8 cellular contexts compared by ENCODE assay signal in the genomic region with DNA sequence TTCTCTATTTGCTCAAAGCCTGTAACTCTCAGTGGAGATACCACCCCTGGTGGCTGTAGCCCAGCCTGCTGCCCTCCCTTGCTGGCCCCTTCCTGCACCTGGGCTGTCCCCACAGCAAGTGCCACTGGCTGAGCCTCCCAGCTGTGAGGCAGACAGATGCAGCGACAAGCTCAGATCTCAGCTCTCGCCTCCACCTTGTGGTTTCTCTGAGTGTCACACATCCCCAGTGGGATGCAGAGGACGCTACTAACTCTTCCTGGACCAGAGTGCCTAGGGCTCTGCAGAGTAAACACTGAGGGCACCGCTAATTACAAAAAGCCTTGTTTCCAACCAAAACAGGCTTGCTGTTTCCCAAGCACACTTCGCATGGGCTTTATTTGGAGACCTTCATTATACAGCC. TPM values are rescaled to one million over a fixed set of nuclear protein-coding genes. Genes with fewer than 3 reads are reported as not detected.
A peak's percentile ranks its signal among the peaks of the same experiment; 100 is the strongest.
DNase-seq lines count a peak whose midpoint lies in the region; ATAC-seq and TF ChIP-seq lines count a peak whose summit lies in the region.

No MANE protein-coding gene starts in this region.

- intact Hi-C loops in upper lobe of right lung (cut with DNase I) = no loop called here

- H2AFZ ChIP-seq in GM23338 = no peak overlapping the region

- H3K4me1 ChIP-seq in BLaER1 treated with 17β-estradiol and CSF1 and Interleukin-3, amounts not matched to agents 10 nM and 100 nM = peaks cover 8 to 78% (median 65%) of the 10 kb centered on the region in 10 experiments; a peak in 18 of 20 replicates
- H3K4me1 ChIP-seq in GM23338 (ENCODE audit: insufficient read depth) (0 out of 2 replicates have a peak, but pooled peaks cover 3% of the 10 kb centered on the region), upper lobe of right lung (no peaks in the 10 kb centered on the region)

- in situ Hi-C loops in SK-MEL-5 (cut with HindIII; ENCODE audit: low pct_unique_long_range_greater_than_20kb, low sequenced_read_pairs) = no loop called here

- TF ChIP-seq CTCF in GM23338 (conservative IDR thresholded peaks at IDR 0.05; ENCODE audit: low read depth in 2 of 2) (peak; percentile 58 to 76), fibroblast of villous mesenchyme (IDR thresholded peaks at IDR 0.05; ENCODE audit: insufficient read depth, low read depth, low read length) (peak; percentile 42), upper lobe of right lung (IDR thresholded peaks at IDR 0.05) (peak; percentile 13)

- peak overlapping the region; percentile 8 to 81 (median 65); a peak in 21 of 22 replicates for H3K4me2 ChIP-seq in BLaER1 treated with 17β-estradiol and CSF1 and Interleukin-3, amounts not matched to agents 10 nM and 100 nM
- H3K4me2 ChIP-seq in GM23338 = no peak overlapping the region

- no peaks in the 10 kb centered on the region for H3K79me2 ChIP-seq in GM23338 (replicated peaks; ENCODE audit: insufficient read depth)

- no peak overlapping the region for H3K27ac Mint-ChIP-seq in GM23338

- no peaks in the 10 kb centered on the region for H3K36me3 Mint-ChIP-seq in GM23338 (ENCODE audit: low read depth)

- no peaks in the 10 kb centered on the region for H3K9me3 ChIP-seq in BLaER1 treated with 17β-estradiol and CSF1 and Interleukin-3, amounts not matched to agents 10 nM and 100 nM (replicated peaks in 1 of 11)
- no peaks in the 10 kb centered on the region for H3K9me3 ChIP-seq in upper lobe of right lung

- H3K4me3 ChIP-seq in BLaER1 treated with 17β-estradiol and CSF1 and Interleukin-3, amounts not matched to agents 10 nM and 100 nM = no peak overlapping the region
- no peak overlapping the region for H3K4me3 ChIP-seq in GM23338
- H3K4me3 ChIP-seq in fibroblast of villous mesenchyme (ENCODE audit: low read depth, low read length) = no peak overlapping the region
- H3K4me3 ChIP-seq in upper lobe of right lung = no peak overlapping the region

- H3K9me2 ChIP-seq in GM23338 (ENCODE audit: insufficient read depth) = no peaks in the 10 kb centered on the region

- DNase-seq in GM23338 (ENCODE audit: low spot score) (peak; percentile 87), SK-MEL-5 (ENCODE audit: low read depth, low spot score) (peak; percentile 50), fibroblast of villous mesenchyme (ENCODE audit: low read depth) (peak; percentile 8), upper lobe of right lung (no peak), NCI-H446 (lab: John Stamatoyannopoulos, UW) (no peak), hypothalamus (lab: John Stamatoyannopoulos, UW) (no peak)

- H3K36me3 ChIP-seq in BLaER1 treated with 17β-estradiol and CSF1 and Interleukin-3, amounts not matched to agents 10 nM and 100 nM = peaks cover 0 to 64% (median 39%) of the 10 kb centered on the region in 11 experiments; a peak in 13 of 22 replicates
- no peaks in the 10 kb centered on the region for H3K36me3 ChIP-seq in GM23338 (ENCODE audit: insufficient read depth)
- no peaks in the 10 kb centered on the region for H3K36me3 ChIP-seq in upper lobe of right lung

- H3K9me3 Mint-ChIP-seq in GM23338 = no peaks in the 10 kb centered on the region

- peaks cover 9% of the 10 kb centered on the region for H3K27me3 Mint-ChIP-seq in GM23338 (ENCODE audit: insufficient read depth, low read depth, poor library complexity)

- H3K27ac ChIP-seq in BLaER1 treated with 17β-estradiol and CSF1 and Interleukin-3, amounts not matched to agents 10 nM and 100 nM = peak overlapping the region in 2 of 11 experiments; percentile 0 to 37; a peak in 2 of 22 replicates
- peak overlapping the region; percentile 56; the same call in 1 of the 2 replicates for H3K27ac ChIP-seq in GM23338 (ENCODE audit: low read depth)
- no peak overlapping the region for H3K27ac ChIP-seq in upper lobe of right lung

- peaks cover 0 to 41% (median 23%) of the 10 kb centered on the region in 11 experiments; a peak in 14 of 22 replicates for H4K20me1 ChIP-seq in BLaER1 treated with 17β-estradiol and CSF1 and Interleukin-3, amounts not matched to agents 10 nM and 100 nM
- H4K20me1 ChIP-seq in GM23338 (replicated peaks; ENCODE audit: insufficient read depth) = no peaks in the 10 kb centered on the region; the same call in none of the 2 replicates

- no peaks in the 10 kb centered on the region for H3K27me3 ChIP-seq in BLaER1 treated with 17β-estradiol and CSF1 and Interleukin-3, amounts not matched to agents 10 nM and 100 nM
- H3K27me3 ChIP-seq in GM23338 (ENCODE audit: insufficient read depth) (no peaks in the 10 kb centered on the region), upper lobe of right lung (no peaks in the 10 kb centered on the region)

- no peaks in the 10 kb centered on the region for H3F3A ChIP-seq in GM23338 (replicated peaks; ENCODE audit: low read depth)

- H3K4me3 Mint-ChIP-seq in GM23338 = no peak overlapping the region; the same call in 2 of the 3 replicates

- ATAC-seq in GM23338 (peak; percentile 96), upper lobe of right lung (peak; percentile 52), HG02588 (IDR thresholded peaks at IDR 0.05; ENCODE audit: unreplicated experiment) (no peak)

- H3K9ac ChIP-seq in BLaER1 treated with 17β-estradiol and CSF1 and Interleukin-3, amounts not matched to agents 10 nM and 100 nM = peak overlapping the region in 2 of 11 experiments; percentile 41 to 42; a peak in 4 of 22 replicates

- H3K4me1 Mint-ChIP-seq in GM23338 = peaks cover 8% of the 10 kb centered on the region; the same call in 2 of the 3 replicates

TF ChIP-seq in GM23338, 12 proteins besides CTCF, POLR2A, EP300 and RAD21 (continues in another document):
- TF ChIP-seq, protein P1, sequence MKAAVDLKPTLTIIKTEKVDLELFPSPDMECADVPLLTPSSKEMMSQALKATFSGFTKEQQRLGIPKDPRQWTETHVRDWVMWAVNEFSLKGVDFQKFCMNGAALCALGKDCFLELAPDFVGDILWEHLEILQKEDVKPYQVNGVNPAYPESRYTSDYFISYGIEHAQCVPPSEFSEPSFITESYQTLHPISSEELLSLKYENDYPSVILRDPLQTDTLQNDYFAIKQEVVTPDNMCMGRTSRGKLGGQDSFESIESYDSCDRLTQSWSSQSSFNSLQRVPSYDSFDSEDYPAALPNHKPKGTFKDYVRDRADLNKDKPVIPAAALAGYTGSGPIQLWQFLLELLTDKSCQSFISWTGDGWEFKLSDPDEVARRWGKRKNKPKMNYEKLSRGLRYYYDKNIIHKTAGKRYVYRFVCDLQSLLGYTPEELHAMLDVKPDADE (IDR thresholded peaks at IDR 0.05) = no peak

RNA-seq across cellular contexts. Expression of gene YPEL1, which starts 8.9 kb away (rescaled TPM):
- 5.5 and 6.0 TPM in 2 replicates for total RNA-seq in GM23338 (2014; rRNA removed; shearing (Covaris generic))
- 4.4 and 4.9 TPM in 2 replicates for polyA plus RNA-seq in GM23338 (2016; fragmentation: Nextera tagmentation; extraction: Ambion mirVana)
- total RNA-seq in SK-MEL-5 (2014; rRNA removed; shearing (Covaris generic)) = 0.40 and 2.0 TPM in 2 replicates
- polyA plus RNA-seq in SK-MEL-5 (2015; cell fraction: cytosol; rRNA removed) = 0.79 and 0.81 TPM in 2 replicates
- polyA plus RNA-seq in SK-MEL-5 (2015; cell fraction: nucleus; rRNA removed) = 0.33 and 1.5 TPM in 2 replicates
- total RNA-seq in fibroblast of villous mesenchyme (under 0.01 TPM in 2 replicates), upper lobe of right lung (6.7 TPM)

Comparison
In these comparisons a context has a peak if more than half of its experiments do, and no peak if none do; other contexts are left out.
1. DNase-seq: peak in GM23338 (single experiment), SK-MEL-5 (single experiment) and fibroblast of villous mesenchyme (single experiment); none in upper lobe of right lung (single experiment), NCI-H446 (0 of 2) and hypothalamus (0 of 51).
2. CTCF ChIP-seq: peak in every context shown above with its lines; median percentile 67 in GM23338; 42 in fibroblast of villous mesenchyme; 13 in upper lobe of right lung.